ENCODE assay signal across 13 cellular contexts in the genomic region with DNA sequence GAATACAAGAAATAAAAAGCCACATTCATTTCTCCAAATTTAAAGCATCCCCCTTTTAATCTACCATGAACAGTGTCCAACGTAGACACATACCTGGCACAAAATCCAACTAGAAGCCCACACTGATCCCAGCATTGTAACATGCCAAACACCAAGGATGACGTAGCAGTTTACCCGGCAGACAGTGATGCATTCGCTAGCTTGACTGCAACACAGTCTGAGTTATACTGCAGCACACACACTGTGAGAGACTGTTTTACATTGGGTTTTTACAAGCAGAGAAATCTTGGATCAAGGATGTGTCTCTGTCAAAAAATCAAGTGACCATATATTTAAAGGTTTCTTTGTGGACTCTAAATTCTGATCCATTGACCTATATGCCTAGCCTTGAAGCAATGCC.
DNase-seq lines count a peak whose midpoint lies in the region; ATAC-seq and TF ChIP-seq lines count a peak whose summit lies in the region.
"Had no signal": no experiment of that assay in that cellular context is flagged by ENCODE, and none has a peak within 500 bp of the region (broad histone marks: within the 10 kb centered on the region; RNA-seq: fewer than 3 reads in every experiment).

No MANE protein-coding gene starts in this region.

- H3K27me3 Mint-ChIP-seq in Calu3 (ENCODE audit: unreplicated experiment) = no peaks in the 10 kb centered on the region
- H3K27me3 Mint-ChIP-seq: naive thymus-derived CD8-positive, alpha-beta T cell had no signal

- ATAC-seq in HG03565 (IDR thresholded peaks at IDR 0.05; ENCODE audit: unreplicated experiment) (no peak), GM19351 (IDR thresholded peaks at IDR 0.05; ENCODE audit: unreplicated experiment) (no peak), HG03432 (IDR thresholded peaks at IDR 0.05; ENCODE audit: unreplicated experiment) (no peak)
- ATAC-seq: naive thymus-derived CD8-positive, alpha-beta T cell had no signal

- intact Hi-C loops in Calu3 (cut with micrococcal nuclease; ENCODE audit: unreplicated experiment) = no loop called here

- in situ Hi-C loops in SK-MEL-5 (cut with HindIII; ENCODE audit: low pct_unique_long_range_greater_than_20kb, low sequenced_read_pairs) = no loop called here

- CTCF ChIA-PET in Calu3 (lab: Charles Lee) = interaction anchor here (0.7 to 2.8 kb wide), 3 partner anchors 11 to 401 kb away, joined by 3 to 14 read pairs (median 10); no protein-coding TSS in a partner anchor

- H3K9me3 Mint-ChIP-seq in Calu3 (ENCODE audit: low read depth, unreplicated experiment) = no peaks in the 10 kb centered on the region
- H3K9me3 Mint-ChIP-seq: naive thymus-derived CD8-positive, alpha-beta T cell had no signal

- H3K4me3 Mint-ChIP-seq in Calu3 (ENCODE audit: low read depth, unreplicated experiment) = no peak overlapping the region
- H3K4me3 Mint-ChIP-seq: naive thymus-derived CD8-positive, alpha-beta T cell had no signal

- H3K27ac Mint-ChIP-seq in Calu3 (ENCODE audit: unreplicated experiment) = peak overlapping the region; percentile 1
- H3K27ac Mint-ChIP-seq: naive thymus-derived CD8-positive, alpha-beta T cell had no signal

- no peak for TF ChIP-seq CTCF in Calu3 (IDR thresholded peaks at IDR 0.05; ENCODE audit: unreplicated experiment)

- peaks cover 29% of the 10 kb centered on the region for H3K36me3 Mint-ChIP-seq in Calu3 (ENCODE audit: insufficient read depth, unreplicated experiment)

- no TSS peak for BruUV-seq in Calu3 (replicated peaks; lab: Mats Ljungman, UMichigan)

- DNase-seq in Calu3 (no peak), SK-MEL-5 (ENCODE audit: low read depth, low spot score) (peak; percentile 43), fibroblast of peridontal ligament (ENCODE audit: extremely low read depth) (peak; percentile 74), myocyte (ENCODE audit: low read depth) (peak; percentile 9), HT-29 (ENCODE audit: low spot score) (no peak)
- DNase-seq: activated CD4-positive, alpha-beta T cell treated with anti-CD3 and anti-CD28 coated beads, Interleukin-2, amount 50 U/mL, for 4 hours; naive thymus-derived CD8-positive, alpha-beta T cell; SHP77 treated with DMSO at 0.1 percent for 48 hours; stimulated activated CD4-positive, alpha-beta T cell treated with anti-CD3 and anti-CD28 coated beads, Interleukin-4, amount 100 ng/mL, for 24 hours; tibial artery had no signal

- H3K4me1 Mint-ChIP-seq in Calu3 (ENCODE audit: low read depth, unreplicated experiment) = peaks cover 24% of the 10 kb centered on the region

Comparison
In these comparisons a context has a peak if more than half of its experiments do, and no peak if none do; other contexts are left out.
1. DNase-seq: peak in SK-MEL-5 (single experiment), fibroblast of peridontal ligament (single experiment) and myocyte (single experiment); none in Calu3 (single experiment) and HT-29 (single experiment).